Comparison of ENCODE assay signal across 8 cellular contexts in genomic region chr5:66145737-66146136, GRCh38. TPM values are rescaled to one million over a fixed set of nuclear protein-coding genes. Genes with fewer than 3 reads are reported as not detected.
DNase-seq lines count a peak whose midpoint lies in the region; ATAC-seq and TF ChIP-seq lines count a peak whose summit lies in the region.

No MANE protein-coding gene starts in this region.

- 19 to 21% methylated on average over 8 of the region's 8 CpGs for WGBS in GM23248 (ENCODE audit: low coverage in 1 of 2, low lambda C conversion rate in 2 of 2, missing lambda C conversion rate in 2 of 2), 2 experiments

- no peak for ATAC-seq in gastrocnemius medialis
- no peak for ATAC-seq in HG02981 (IDR thresholded peaks at IDR 0.05; ENCODE audit: unreplicated experiment)
- ATAC-seq in HG03457 (IDR thresholded peaks at IDR 0.05; ENCODE audit: unreplicated experiment), result no peak

- H3K4me2 ChIP-seq in GM23248 (ENCODE audit: unreplicated experiment) (peak overlapping the region; percentile 97), fibroblast of lung (ENCODE audit: extremely low read depth, insufficient read depth, low read length) (peak overlapping the region; percentile 95)

- DNase-seq in GM23248, result no peak
- no peak for DNase-seq in SK-N-MC (ENCODE audit: low read depth, low spot score)
- no peak for DNase-seq in fibroblast of lung (ENCODE audit: low read depth in 2 of 2)
- no peak for DNase-seq in gastrocnemius medialis
- DNase-seq in DMS114 treated with DMSO at 0.1 percent for 48 hours (lab: John Stamatoyannopoulos, UW; ENCODE audit: unreplicated experiment), result no peak
- DNase-seq in AG08395 (ENCODE audit: low spot score), result no peak

- no peaks in the 10 kb centered on the region for H3K9me3 ChIP-seq in GM23248 (ENCODE audit: low read depth)
- no peaks in the 10 kb centered on the region; the same call in 1 of the 2 replicates for H3K9me3 ChIP-seq in SK-N-MC (ENCODE audit: low read depth, low read length)
- H3K9me3 ChIP-seq in fibroblast of lung (ENCODE audit: control insufficient read depth, insufficient read depth, low read depth, low read length), result no peaks in the 10 kb centered on the region
- no peaks in the 10 kb centered on the region for H3K9me3 ChIP-seq in gastrocnemius medialis

- peak overlapping the region; percentile 95 for H3K9ac ChIP-seq in GM23248
- peak overlapping the region; percentile 79 for H3K9ac ChIP-seq in SK-N-MC (ENCODE audit: insufficient read length)
- peak overlapping the region; percentile 34 for H3K9ac ChIP-seq in fibroblast of lung (ENCODE audit: insufficient read depth, low read length)

- H3K27me3 ChIP-seq in GM23248 (replicated peaks; ENCODE audit: insufficient read depth), result no peaks in the 10 kb centered on the region
- no peaks in the 10 kb centered on the region for H3K27me3 ChIP-seq in fibroblast of lung (ENCODE audit: control insufficient read depth, insufficient read depth, low read length)
- no peaks in the 10 kb centered on the region for H3K27me3 ChIP-seq in gastrocnemius medialis

- intact Hi-C loops in gastrocnemius medialis (cut with DNase I; ENCODE audit: low total_unique reads), result loop anchor here (2.0 to 10.0 kb wide), 2 partner anchors 219 to 381 kb away; partner anchors contain the start of gene ERBIN

- H3K79me2 ChIP-seq in GM23248 (ENCODE audit: insufficient read depth) (peaks cover 61% of the 10 kb centered on the region), fibroblast of lung (ENCODE audit: control insufficient read depth, insufficient read depth, low read length) (peaks cover 61% of the 10 kb centered on the region)

- H3K27ac ChIP-seq in GM23248 (peak overlapping the region; percentile 95), SK-N-MC (no peak overlapping the region), fibroblast of lung (ENCODE audit: insufficient read depth, low read length) (peak overlapping the region; percentile 99), gastrocnemius medialis (peak overlapping the region; percentile 94 to 99 (median 98))

- H3K4me1 ChIP-seq in GM23248 (ENCODE audit: insufficient read depth), result peaks cover 30% of the 10 kb centered on the region
- peaks cover 4% of the 10 kb centered on the region for H3K4me1 ChIP-seq in fibroblast of lung (ENCODE audit: control insufficient read depth, extremely low read depth, insufficient read depth, low read length)
- peaks cover 39 to 48% of the 10 kb centered on the region in 2 donors for H3K4me1 ChIP-seq in gastrocnemius medialis

- no peaks in the 10 kb centered on the region for H3K36me3 ChIP-seq in GM23248 (ENCODE audit: low read depth)
- peaks cover 46% of the 10 kb centered on the region for H3K36me3 ChIP-seq in SK-N-MC (ENCODE audit: insufficient read depth, low read length)
- H3K36me3 ChIP-seq in fibroblast of lung (ENCODE audit: control insufficient read depth, insufficient read depth, low read length), result no peaks in the 10 kb centered on the region
- no peaks in the 10 kb centered on the region for H3K36me3 ChIP-seq in gastrocnemius medialis

- H4K20me1 ChIP-seq in GM23248 (ENCODE audit: insufficient read depth) (peaks cover 11% of the 10 kb centered on the region; the same call in 1 of the 2 replicates), fibroblast of lung (ENCODE audit: control insufficient read depth, extremely low read depth, insufficient read depth, low read length) (peaks cover 2% of the 10 kb centered on the region)

- no peaks in the 10 kb centered on the region for H3K9me2 ChIP-seq in GM23248 (ENCODE audit: insufficient read depth)

- H3K4me3 ChIP-seq in GM23248 (peak overlapping the region; percentile 89), SK-N-MC (peak overlapping the region; percentile 97), fibroblast of lung (replicated peaks in 1 of 4; ENCODE audit: control extremely low read depth in 1 of 4, insufficient read depth in 1 of 4, low read depth in 3 of 4, low read length in 4 of 4) (peak overlapping the region; percentile 80 to 95 (median 92)), gastrocnemius medialis (peak overlapping the region; percentile 84 to 92 (median 88))

- H3F3A ChIP-seq in GM23248 (ENCODE audit: insufficient read depth), result peaks cover 29% of the 10 kb centered on the region

- H2AFZ ChIP-seq in GM23248, result no peak overlapping the region
- no peak overlapping the region for H2AFZ ChIP-seq in fibroblast of lung (ENCODE audit: low read length)

- TF ChIP-seq CTCF in fibroblast of lung (conservative IDR thresholded peaks at IDR 0.05 in 1 of 2, IDR thresholded peaks at IDR 0.05 in 1 of 2; ENCODE audit: low read depth in 1 of 2, low read length in 2 of 2) (no peak), gastrocnemius medialis (IDR thresholded peaks at IDR 0.05 in 4 of 5, conservative IDR thresholded peaks at IDR 0.05 in 1 of 5) (no peak)

- TF ChIP-seq POLR2A in gastrocnemius medialis (IDR thresholded peaks at IDR 0.05), result no peak

- in situ Hi-C loops in GM23248 (cut with MboI), result no loop called here
- in situ Hi-C loops in gastrocnemius medialis (cut with MboI; ENCODE audit: low sequenced_read_pairs in 4 of 4), result loop anchor here in 3 of 4 donors (10.0 to 25.0 kb wide), 3 partner anchors 221 to 421 kb away; partner anchors contain the start of genes ERBIN (in 2 of the 3), NLN (in 1 of the 3) and SGTB (in 1 of the 3)

RNA-seq across cellular contexts. Expression of gene SREK1, which starts 1.6 kb away (rescaled TPM):
- total RNA-seq in GM23248 (2014; rRNA removed; shearing (Covaris generic)), result 32.2 and 39.7 TPM in 2 replicates
- polyA plus RNA-seq in GM23248 (2016; fragmentation: Nextera tagmentation; extraction: Ambion mirVana) (37.0 and 45.5 TPM in 2 replicates), fibroblast of lung (22.9 and 28.4 TPM in 2 replicates)
- total RNA-seq in fibroblast of lung (52.4 and 94.5 TPM in 2 replicates), gastrocnemius medialis (10 to 100 TPM; 10.4 to 61.1 (median 12.3) TPM)
- 28.7 and 30.7 TPM in 2 replicates for polyA plus RNA-seq in fibroblast of lung (2012)
- polyA minus RNA-seq in fibroblast of lung (ENCODE audit: low replicate concordance), result 10.6 and 20.9 TPM in 2 replicates

Comparison
In these comparisons a context has a peak if more than half of its experiments do, and no peak if none do; other contexts are left out.
1. H3K9ac ChIP-seq: peak in every context shown above with its lines; median percentile 95 in GM23248; 79 in SK-N-MC; 34 in fibroblast of lung.